Comparison of ENCODE assay signal across 13 cellular contexts in genomic region chr15:84782346-84782745, GRCh38. TPM values are rescaled to one million over a fixed set of nuclear protein-coding genes. Genes with fewer than 3 reads are reported as not detected.
"Had no signal": no experiment of that assay in that cellular context is flagged by ENCODE, and none has a peak within 500 bp of the region (broad histone marks: within the 10 kb centered on the region; RNA-seq: fewer than 3 reads in every experiment).

No MANE protein-coding gene starts in this region.

- H3K27ac Mint-ChIP-seq: T-helper 2 cell treated with Interferon-gamma antibody and Interleukin-4, amounts not matched to agents 5 μg/mL and 100 μg/mL, for 36 hours had no signal

- H3K4me3 ChIP-seq: coronary artery, sigmoid colon, stomach, thoracic aorta had no signal

- ATAC-seq: activated CD4-positive, CD25-positive, alpha-beta regulatory T cell treated with anti-CD3 and anti-CD28 coated beads, Interleukin-2, amount 50 U/mL, for 24 hours had no signal

- DNase-seq: activated naive CD4-positive, alpha-beta T cell; central memory CD4-positive, alpha-beta T cell; effector CD8-positive, alpha-beta T cell; hippocampal formation; kidney glomerular epithelial cell; sigmoid colon; stimulated activated CD4-positive, alpha-beta T cell treated with anti-CD3 and anti-CD28 coated beads, Interleukin-2, amount 100 ng/mL, for 48 hours; stomach had no signal

- H3K27ac ChIP-seq: coronary artery, sigmoid colon, stomach, thoracic aorta had no signal

- H3K27me3 ChIP-seq: sigmoid colon, stomach had no signal

- H3K9me3 ChIP-seq: sigmoid colon, stomach, thoracic aorta had no signal

- H3K4me3 Mint-ChIP-seq: T-helper 2 cell treated with Interferon-gamma antibody and Interleukin-4, amounts not matched to agents 5 μg/mL and 100 μg/mL, for 36 hours had no signal

- H3K9me3 Mint-ChIP-seq: T-helper 2 cell treated with Interferon-gamma antibody and Interleukin-4, amounts not matched to agents 5 μg/mL and 100 μg/mL, for 36 hours had no signal

RNA-seq across cellular contexts. Expression of gene ALPK3, which starts 34.8 kb away (rescaled TPM):
- polyA plus RNA-seq: neural cell had no signal
